21 cellular contexts compared by ENCODE assay signal in genomic region chr7:67723591-67723990, GRCh38.
DNase-seq lines count a peak whose midpoint lies in the region; ATAC-seq and TF ChIP-seq lines count a peak whose summit lies in the region.
"Had no signal": no experiment of that assay in that cellular context is flagged by ENCODE, and none has a peak within 500 bp of the region (broad histone marks: within the 10 kb centered on the region; RNA-seq: fewer than 3 reads in every experiment).

No MANE protein-coding gene starts in this region.

- H4K5ac ChIP-seq in H9 (ENCODE audit: insufficient read length, low read depth, low read length): no peak overlapping the region

- no peaks in the 10 kb centered on the region for H4K20me1 ChIP-seq in H9 (ENCODE audit: control insufficient read depth, insufficient read depth, insufficient read length)
- H4K20me1 ChIP-seq: BLaER1 had no signal

- H4K8ac ChIP-seq in H9 (replicated peaks; ENCODE audit: insufficient read length, low read depth, low read length): no peak overlapping the region

- H3K4me1 Mint-ChIP-seq in H9 (peaks cover 37 to 57% of the 10 kb centered on the region in 2 experiments), type B pancreatic cell (ENCODE audit: unreplicated experiment) (no peaks in the 10 kb centered on the region)
- H3K4me1 Mint-ChIP-seq: CD4-positive, CD25-positive, alpha-beta regulatory T cell had no signal

- no peak overlapping the region for H3K18ac ChIP-seq in H9 (ENCODE audit: insufficient read length, low read depth, low read length)

- no peak overlapping the region for H2BK120ac ChIP-seq in H9 (ENCODE audit: low read depth, low read length, poor library complexity, severe bottlenecking)

- no peak overlapping the region for H3K27ac ChIP-seq in H9 (ENCODE audit: insufficient read length, low read depth, low read length)
- H3K27ac ChIP-seq in WERI-Rb-1: no peak overlapping the region
- H3K27ac ChIP-seq: BLaER1, GM23248, SJSA1 had no signal

- H3K27ac Mint-ChIP-seq in H9 (peak overlapping the region in 1 of 3 experiments; percentile 71; a peak in 3 of 7 replicates), type B pancreatic cell (no peak overlapping the region)
- H3K27ac Mint-ChIP-seq: CD4-positive, CD25-positive, alpha-beta regulatory T cell had no signal

- no peak overlapping the region for H3K4me2 ChIP-seq in H9 (ENCODE audit: insufficient read depth, insufficient read length, low read length)
- H3K4me2 ChIP-seq: BLaER1 had no signal

- H3K27me3 ChIP-seq in H9 (ENCODE audit: insufficient read depth, low read length) (no peaks in the 10 kb centered on the region), WERI-Rb-1 (ENCODE audit: insufficient read depth, low read depth, severe bottlenecking) (no peaks in the 10 kb centered on the region)
- H3K27me3 ChIP-seq: BLaER1, SJSA1 had no signal

- no peaks in the 10 kb centered on the region for H3K36me3 ChIP-seq in WERI-Rb-1
- H3K36me3 ChIP-seq: BLaER1, HAP-1, SJSA1 had no signal

- no peak overlapping the region for H3K23ac ChIP-seq in H9 (ENCODE audit: insufficient read length, low read depth, low read length)

- no peak for DNase-seq in H9
- DNase-seq in WERI-Rb-1: peak; percentile 24
- peak; percentile 37 for DNase-seq in iPS-NIHi7 (ENCODE audit: extremely low spot score)
- no peak for DNase-seq in type B pancreatic cell (ENCODE audit: extremely low spot score, unreplicated experiment)
- no peak for DNase-seq in DMS 273 treated with DMSO at 0.1 percent for 48 hours (lab: John Stamatoyannopoulos, UW)
- no peak for DNase-seq in NCI-H1694 treated with DMSO at 0.1 percent for 48 hours (lab: John Stamatoyannopoulos, UW)
- DNase-seq: CD4-positive, CD25-positive, alpha-beta regulatory T cell; DMS53; GM23248; NCI-H1092 treated with DMSO at 0.1 percent for 48 hours; NCI-H1436; NCI-H187 treated with DMSO at 0.1 percent for 48 hours; NCI-H2171 treated with DMSO at 0.1 percent for 48 hours; NCI-H524; NCI-H774; Right ventricle myocardium superior; RPMI8226 had no signal

- H3K79me1 ChIP-seq in H9 (ENCODE audit: insufficient read depth, low read depth, low read length, poor library complexity, severe bottlenecking): no peaks in the 10 kb centered on the region

- H3K4me1 ChIP-seq in H9 (ENCODE audit: insufficient read depth, low read length): peaks cover 3% of the 10 kb centered on the region; the same call in 1 of the 2 replicates
- H3K4me1 ChIP-seq: BLaER1, HAP-1, SJSA1 had no signal

- H3K23me2 ChIP-seq in H9 (ENCODE audit: insufficient read length, low read depth, low read length, poor library complexity, severe bottlenecking): no peaks in the 10 kb centered on the region

- no peak overlapping the region for H3K9ac ChIP-seq in H9 (ENCODE audit: extremely low read depth, insufficient read length, low read length)
- H3K9ac ChIP-seq: BLaER1, GM23248 had no signal

- WGBS in H9 (ENCODE audit: extremely low coverage, insufficient read length, low lambda C conversion rate): no CpG with 5 or more reads among the region's 3 CpGs

- H2AK5ac ChIP-seq in H9 (ENCODE audit: insufficient read length, low read length): no peak overlapping the region

- no peak overlapping the region for H3K4ac ChIP-seq in H9 (ENCODE audit: low read depth, low read length)

- ATAC-seq in HG03196 (IDR thresholded peaks at IDR 0.05; ENCODE audit: unreplicated experiment): no peak

- no peak overlapping the region for H2BK20ac ChIP-seq in H9 (ENCODE audit: low read depth, low read length, poor library complexity, severe bottlenecking)

- no peaks in the 10 kb centered on the region for H3K79me2 ChIP-seq in H9 (ENCODE audit: insufficient read depth, low read length)

- no peaks in the 10 kb centered on the region for H3K36me3 Mint-ChIP-seq in H9 (ENCODE audit: insufficient read depth in 1 of 3, low read depth in 3 of 3)
- H3K36me3 Mint-ChIP-seq in type B pancreatic cell: no peaks in the 10 kb centered on the region
- H3K36me3 Mint-ChIP-seq: CD4-positive, CD25-positive, alpha-beta regulatory T cell had no signal

- no peak overlapping the region for H2BK15ac ChIP-seq in H9 (ENCODE audit: low read depth, low read length)

- no peak overlapping the region for H2BK5ac ChIP-seq in H9 (ENCODE audit: insufficient read length, low read length)

- H3K4me3 ChIP-seq in WERI-Rb-1 (ENCODE audit: low read depth, low read length): no peak overlapping the region
- H3K4me3 ChIP-seq: BLaER1, GM23248, HAP-1, SJSA1 had no signal

- no peak overlapping the region for H3K14ac ChIP-seq in H9 (ENCODE audit: insufficient read depth, low read length)

- H2AFZ ChIP-seq in H9 (ENCODE audit: low read length): no peak overlapping the region
- H2AFZ ChIP-seq: GM23248 had no signal

- H3K4me3 Mint-ChIP-seq in H9 (no peak overlapping the region; a peak in 1 of 5 replicates), type B pancreatic cell (no peak overlapping the region)
- H3K4me3 Mint-ChIP-seq: CD4-positive, CD25-positive, alpha-beta regulatory T cell had no signal

- H4K91ac ChIP-seq in H9 (ENCODE audit: insufficient read length, low read depth, low read length): no peak overlapping the region

- H3T11ph ChIP-seq in H9 (ENCODE audit: low read length): no peak overlapping the region

- TF ChIP-seq CTCF in H9 (conservative IDR thresholded peaks at IDR 0.05): peak; percentile 47
- no peak for TF ChIP-seq CTCF in WERI-Rb-1 (IDR thresholded peaks at IDR 0.05; ENCODE audit: low read depth, low read length)
- peak; percentile 30 for TF ChIP-seq CTCF in type B pancreatic cell (conservative IDR thresholded peaks at IDR 0.05)

- no peaks in the 10 kb centered on the region for H3K9me3 ChIP-seq in H9 (ENCODE audit: control insufficient read depth, low read depth, low read length)
- peaks cover 3% of the 10 kb centered on the region for H3K9me3 ChIP-seq in WERI-Rb-1 (ENCODE audit: severe bottlenecking)
- H3K9me3 ChIP-seq: BLaER1, HAP-1 had no signal

- no peak overlapping the region for H3K56ac ChIP-seq in H9 (ENCODE audit: insufficient read length, low read depth, low read length)

- H3K27me3 Mint-ChIP-seq in H9 (ENCODE audit: low read depth): peaks cover 2% of the 10 kb centered on the region; the same call in 1 of the 2 replicates
- peaks cover 18% of the 10 kb centered on the region for H3K27me3 Mint-ChIP-seq in type B pancreatic cell
- H3K27me3 Mint-ChIP-seq: CD4-positive, CD25-positive, alpha-beta regulatory T cell had no signal

- no peak overlapping the region for H2BK12ac ChIP-seq in H9 (ENCODE audit: insufficient read length, low read depth, low read length)

- no peaks in the 10 kb centered on the region; a peak in 1 of 5 replicates for H3K9me3 Mint-ChIP-seq in H9
- peaks cover 14% of the 10 kb centered on the region for H3K9me3 Mint-ChIP-seq in type B pancreatic cell

Comparison
In these comparisons a context has a peak if more than half of its experiments do, and no peak if none do; other contexts are left out.
1. DNase-seq: peak in WERI-Rb-1 (single experiment) and iPS-NIHi7 (single experiment); none in H9 (single experiment), type B pancreatic cell (single experiment), DMS 273 treated with DMSO at 0.1 percent for 48 hours (single experiment) and NCI-H1694 treated with DMSO at 0.1 percent for 48 hours (single experiment).